In the genomic region with DNA sequence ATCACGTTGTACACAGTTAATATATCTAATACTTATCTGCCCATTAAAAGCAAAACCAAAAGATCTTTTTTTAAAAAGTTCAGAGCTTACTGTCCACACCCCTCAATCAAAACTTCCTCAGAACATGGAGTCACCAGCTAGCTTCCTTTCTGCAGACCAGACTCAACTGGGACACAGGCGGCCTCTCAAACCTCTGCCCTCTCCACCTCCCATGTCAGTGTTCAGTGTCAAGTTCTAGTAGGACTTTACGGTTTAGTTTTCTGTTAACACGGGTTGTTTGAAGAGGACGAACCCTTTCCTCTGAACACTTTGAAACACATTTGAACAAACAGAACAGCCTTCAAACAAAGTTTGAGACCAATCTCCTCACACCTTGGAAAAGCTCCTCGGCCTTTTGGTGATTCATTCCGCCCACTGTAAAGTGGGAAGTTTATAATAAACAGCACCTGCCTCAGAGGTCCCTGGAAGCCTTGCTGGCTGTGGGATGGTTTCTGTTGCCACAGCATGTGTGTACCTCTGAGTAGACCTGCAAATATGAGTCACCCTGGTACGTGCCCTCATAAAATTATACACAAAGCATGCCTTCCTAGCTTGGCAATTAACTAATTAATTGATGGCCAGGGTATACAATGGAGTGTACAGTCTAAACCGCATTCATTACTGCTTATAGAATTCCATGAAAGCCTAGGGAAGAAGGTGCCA, we compare ENCODE assay signal across 1 cellular context.
A peak's percentile ranks its signal among the peaks of the same experiment; 100 is the strongest.
TF ChIP-seq lines count a peak whose summit lies in the region.

No MANE protein-coding gene starts in this region.

TF ChIP-seq in HEK293, 187 proteins besides CTCF, POLR2A, EP300 and RAD21 (continued from another document and continues in another):
- no peak for TF ChIP-seq ZNF26 (tag by site-specific recombination; IDR thresholded peaks at IDR 0.05)
- TF ChIP-seq, protein P1, sequence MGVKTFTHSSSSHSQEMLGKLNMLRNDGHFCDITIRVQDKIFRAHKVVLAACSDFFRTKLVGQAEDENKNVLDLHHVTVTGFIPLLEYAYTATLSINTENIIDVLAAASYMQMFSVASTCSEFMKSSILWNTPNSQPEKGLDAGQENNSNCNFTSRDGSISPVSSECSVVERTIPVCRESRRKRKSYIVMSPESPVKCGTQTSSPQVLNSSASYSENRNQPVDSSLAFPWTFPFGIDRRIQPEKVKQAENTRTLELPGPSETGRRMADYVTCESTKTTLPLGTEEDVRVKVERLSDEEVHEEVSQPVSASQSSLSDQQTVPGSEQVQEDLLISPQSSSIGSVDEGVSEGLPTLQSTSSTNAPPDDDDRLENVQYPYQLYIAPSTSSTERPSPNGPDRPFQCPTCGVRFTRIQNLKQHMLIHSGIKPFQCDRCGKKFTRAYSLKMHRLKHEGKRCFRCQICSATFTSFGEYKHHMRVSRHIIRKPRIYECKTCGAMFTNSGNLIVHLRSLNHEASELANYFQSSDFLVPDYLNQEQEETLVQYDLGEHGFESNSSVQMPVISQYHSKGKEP (tag by site-specific recombination; IDR thresholded peaks at IDR 0.05), result peak; percentile 95
- no peak for TF ChIP-seq ZNF433 (tag by site-specific recombination; IDR thresholded peaks at IDR 0.05; ENCODE audit: low read depth)
- TF ChIP-seq ZNF121 (tag by site-specific recombination; IDR thresholded peaks at IDR 0.05), result no peak
- no peak for TF ChIP-seq RBAK (tag by site-specific recombination; IDR thresholded peaks at IDR 0.05)
- no peak for TF ChIP-seq ZNF138 (tag by site-specific recombination; IDR thresholded peaks at IDR 0.05; ENCODE audit: borderline replicate concordance)
- TF ChIP-seq ZNF350 (tag by site-specific recombination; IDR thresholded peaks at IDR 0.05), result no peak
- TF ChIP-seq, protein P2, sequence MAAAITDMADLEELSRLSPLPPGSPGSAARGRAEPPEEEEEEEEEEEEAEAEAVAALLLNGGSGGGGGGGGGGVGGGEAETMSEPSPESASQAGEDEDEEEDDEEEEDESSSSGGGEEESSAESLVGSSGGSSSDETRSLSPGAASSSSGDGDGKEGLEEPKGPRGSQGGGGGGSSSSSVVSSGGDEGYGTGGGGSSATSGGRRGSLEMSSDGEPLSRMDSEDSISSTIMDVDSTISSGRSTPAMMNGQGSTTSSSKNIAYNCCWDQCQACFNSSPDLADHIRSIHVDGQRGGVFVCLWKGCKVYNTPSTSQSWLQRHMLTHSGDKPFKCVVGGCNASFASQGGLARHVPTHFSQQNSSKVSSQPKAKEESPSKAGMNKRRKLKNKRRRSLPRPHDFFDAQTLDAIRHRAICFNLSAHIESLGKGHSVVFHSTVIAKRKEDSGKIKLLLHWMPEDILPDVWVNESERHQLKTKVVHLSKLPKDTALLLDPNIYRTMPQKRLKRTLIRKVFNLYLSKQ (tag by site-specific recombination; IDR thresholded peaks at IDR 0.05; ENCODE audit: borderline replicate concordance), result no peak
- no peak for TF ChIP-seq TCF7L2 (IDR thresholded peaks at IDR 0.05; ENCODE audit: borderline replicate concordance, low read depth, low read length)
- TF ChIP-seq ZNF202 (tag by site-specific recombination; IDR thresholded peaks at IDR 0.05; ENCODE audit: borderline replicate concordance), result no peak
- TF ChIP-seq ZNF585B (tag by site-specific recombination; IDR thresholded peaks at IDR 0.05), result no peak
- no peak for TF ChIP-seq ZNF707 (tag by site-specific recombination; IDR thresholded peaks at IDR 0.05)
- TF ChIP-seq GLI4 (tag by site-specific recombination; IDR thresholded peaks at IDR 0.05), result no peak
- peak; percentile 100 for TF ChIP-seq SP7 (tag by site-specific recombination; IDR thresholded peaks at IDR 0.05)
- peak; percentile 98 for TF ChIP-seq WT1 (tag by site-specific recombination; IDR thresholded peaks at IDR 0.05)
- TF ChIP-seq ZNF624 (tag by site-specific recombination; IDR thresholded peaks at IDR 0.05), result no peak
- no peak for TF ChIP-seq ZNF791 (tag by site-specific recombination; IDR thresholded peaks at IDR 0.05)
- peak; percentile 99 for TF ChIP-seq ZNF24 (tag by site-specific recombination; IDR thresholded peaks at IDR 0.05)
- no peak for TF ChIP-seq ZNF280C (tag by site-specific recombination; IDR thresholded peaks at IDR 0.05)
- TF ChIP-seq PATZ1 (tag by site-specific recombination; IDR thresholded peaks at IDR 0.05), result peak; percentile 84
- TF ChIP-seq, protein P3, sequence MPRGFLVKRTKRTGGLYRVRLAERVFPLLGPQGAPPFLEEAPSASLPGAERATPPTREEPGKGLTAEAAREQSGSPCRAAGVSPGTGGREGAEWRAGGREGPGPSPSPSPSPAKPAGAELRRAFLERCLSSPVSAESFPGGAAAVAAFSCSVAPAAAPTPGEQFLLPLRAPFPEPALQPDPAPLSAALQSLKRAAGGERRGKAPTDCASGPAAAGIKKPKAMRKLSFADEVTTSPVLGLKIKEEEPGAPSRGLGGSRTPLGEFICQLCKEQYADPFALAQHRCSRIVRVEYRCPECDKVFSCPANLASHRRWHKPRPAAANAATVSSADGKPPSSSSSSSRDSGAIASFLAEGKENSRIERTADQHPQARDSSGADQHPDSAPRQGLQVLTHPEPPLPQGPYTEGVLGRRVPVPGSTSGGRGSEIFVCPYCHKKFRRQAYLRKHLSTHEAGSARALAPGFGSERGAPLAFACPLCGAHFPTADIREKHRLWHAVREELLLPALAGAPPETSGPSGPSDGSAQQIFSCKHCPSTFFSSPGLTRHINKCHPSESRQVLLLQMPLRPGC (tag by site-specific recombination; IDR thresholded peaks at IDR 0.05), result peak; percentile 100
- no peak for TF ChIP-seq ZNF174 (tag by site-specific recombination; IDR thresholded peaks at IDR 0.05)
- TF ChIP-seq, protein P4, sequence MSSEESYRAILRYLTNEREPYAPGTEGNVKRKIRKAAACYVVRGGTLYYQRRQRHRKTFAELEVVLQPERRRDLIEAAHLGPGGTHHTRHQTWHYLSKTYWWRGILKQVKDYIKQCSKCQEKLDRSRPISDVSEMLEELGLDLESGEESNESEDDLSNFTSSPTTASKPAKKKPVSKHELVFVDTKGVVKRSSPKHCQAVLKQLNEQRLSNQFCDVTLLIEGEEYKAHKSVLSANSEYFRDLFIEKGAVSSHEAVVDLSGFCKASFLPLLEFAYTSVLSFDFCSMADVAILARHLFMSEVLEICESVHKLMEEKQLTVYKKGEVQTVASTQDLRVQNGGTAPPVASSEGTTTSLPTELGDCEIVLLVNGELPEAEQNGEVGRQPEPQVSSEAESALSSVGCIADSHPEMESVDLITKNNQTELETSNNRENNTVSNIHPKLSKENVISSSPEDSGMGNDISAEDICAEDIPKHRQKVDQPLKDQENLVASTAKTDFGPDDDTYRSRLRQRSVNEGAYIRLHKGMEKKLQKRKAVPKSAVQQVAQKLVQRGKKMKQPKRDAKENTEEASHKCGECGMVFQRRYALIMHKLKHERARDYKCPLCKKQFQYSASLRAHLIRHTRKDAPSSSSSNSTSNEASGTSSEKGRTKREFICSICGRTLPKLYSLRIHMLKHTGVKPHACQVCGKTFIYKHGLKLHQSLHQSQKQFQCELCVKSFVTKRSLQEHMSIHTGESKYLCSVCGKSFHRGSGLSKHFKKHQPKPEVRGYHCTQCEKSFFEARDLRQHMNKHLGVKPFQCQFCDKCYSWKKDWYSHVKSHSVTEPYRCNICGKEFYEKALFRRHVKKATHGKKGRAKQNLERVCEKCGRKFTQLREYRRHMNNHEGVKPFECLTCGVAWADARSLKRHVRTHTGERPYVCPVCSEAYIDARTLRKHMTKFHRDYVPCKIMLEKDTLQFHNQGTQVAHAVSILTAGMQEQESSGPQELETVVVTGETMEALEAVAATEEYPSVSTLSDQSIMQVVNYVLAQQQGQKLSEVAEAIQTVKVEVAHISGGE (tag by site-specific recombination; conservative IDR thresholded peaks at IDR 0.05; ENCODE audit: low read depth), result no peak
- no peak; the same call in 1 of the 2 replicates for TF ChIP-seq ZBTB8A (tag by site-specific recombination; IDR thresholded peaks at IDR 0.05)
- TF ChIP-seq ZNF530 (tag by site-specific recombination; IDR thresholded peaks at IDR 0.05; ENCODE audit: low read depth), result no peak
- TF ChIP-seq ZNF701 (tag by site-specific recombination; IDR thresholded peaks at IDR 0.05), result no peak
- TF ChIP-seq HOXA7 (CRISPR knock-in tag; IDR thresholded peaks at IDR 0.05; ENCODE audit: borderline replicate concordance), result no peak
- TF ChIP-seq, protein P5, sequence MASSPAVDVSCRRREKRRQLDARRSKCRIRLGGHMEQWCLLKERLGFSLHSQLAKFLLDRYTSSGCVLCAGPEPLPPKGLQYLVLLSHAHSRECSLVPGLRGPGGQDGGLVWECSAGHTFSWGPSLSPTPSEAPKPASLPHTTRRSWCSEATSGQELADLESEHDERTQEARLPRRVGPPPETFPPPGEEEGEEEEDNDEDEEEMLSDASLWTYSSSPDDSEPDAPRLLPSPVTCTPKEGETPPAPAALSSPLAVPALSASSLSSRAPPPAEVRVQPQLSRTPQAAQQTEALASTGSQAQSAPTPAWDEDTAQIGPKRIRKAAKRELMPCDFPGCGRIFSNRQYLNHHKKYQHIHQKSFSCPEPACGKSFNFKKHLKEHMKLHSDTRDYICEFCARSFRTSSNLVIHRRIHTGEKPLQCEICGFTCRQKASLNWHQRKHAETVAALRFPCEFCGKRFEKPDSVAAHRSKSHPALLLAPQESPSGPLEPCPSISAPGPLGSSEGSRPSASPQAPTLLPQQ (tag by site-specific recombination; IDR thresholded peaks at IDR 0.05), result peak; percentile 68
- TF ChIP-seq OSR2 (tag by site-specific recombination; IDR thresholded peaks at IDR 0.05), result peak; percentile 99
- no peak for TF ChIP-seq ZNF37A (tag by site-specific recombination; IDR thresholded peaks at IDR 0.05)
- peak; percentile 82 for TF ChIP-seq KLF10 (tag by site-specific recombination; IDR thresholded peaks at IDR 0.05)
- TF ChIP-seq KLF7 (tag by site-specific recombination; IDR thresholded peaks at IDR 0.05; ENCODE audit: borderline replicate concordance), result no peak
- TF ChIP-seq ZNF473 (tag by site-specific recombination; IDR thresholded peaks at IDR 0.05), result no peak
- TF ChIP-seq, protein P6, sequence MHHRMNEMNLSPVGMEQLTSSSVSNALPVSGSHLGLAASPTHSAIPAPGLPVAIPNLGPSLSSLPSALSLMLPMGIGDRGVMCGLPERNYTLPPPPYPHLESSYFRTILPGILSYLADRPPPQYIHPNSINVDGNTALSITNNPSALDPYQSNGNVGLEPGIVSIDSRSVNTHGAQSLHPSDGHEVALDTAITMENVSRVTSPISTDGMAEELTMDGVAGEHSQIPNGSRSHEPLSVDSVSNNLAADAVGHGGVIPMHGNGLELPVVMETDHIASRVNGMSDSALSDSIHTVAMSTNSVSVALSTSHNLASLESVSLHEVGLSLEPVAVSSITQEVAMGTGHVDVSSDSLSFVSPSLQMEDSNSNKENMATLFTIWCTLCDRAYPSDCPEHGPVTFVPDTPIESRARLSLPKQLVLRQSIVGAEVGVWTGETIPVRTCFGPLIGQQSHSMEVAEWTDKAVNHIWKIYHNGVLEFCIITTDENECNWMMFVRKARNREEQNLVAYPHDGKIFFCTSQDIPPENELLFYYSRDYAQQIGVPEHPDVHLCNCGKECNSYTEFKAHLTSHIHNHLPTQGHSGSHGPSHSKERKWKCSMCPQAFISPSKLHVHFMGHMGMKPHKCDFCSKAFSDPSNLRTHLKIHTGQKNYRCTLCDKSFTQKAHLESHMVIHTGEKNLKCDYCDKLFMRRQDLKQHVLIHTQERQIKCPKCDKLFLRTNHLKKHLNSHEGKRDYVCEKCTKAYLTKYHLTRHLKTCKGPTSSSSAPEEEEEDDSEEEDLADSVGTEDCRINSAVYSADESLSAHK (tag by site-specific recombination; IDR thresholded peaks at IDR 0.05), result peak; percentile 84
- TF ChIP-seq ZEB2 (tag by site-specific recombination; IDR thresholded peaks at IDR 0.05), result peak; percentile 71
- no peak for TF ChIP-seq ZNF223 (tag by site-specific recombination; IDR thresholded peaks at IDR 0.05)
- TF ChIP-seq ZNF529 (tag by site-specific recombination; IDR thresholded peaks at IDR 0.05; ENCODE audit: insufficient replicate concordance), result no peak
- TF ChIP-seq ZNF266 (tag by site-specific recombination; IDR thresholded peaks at IDR 0.05; ENCODE audit: low read depth), result no peak
- no peak for TF ChIP-seq ZNF404 (tag by site-specific recombination; IDR thresholded peaks at IDR 0.05)
- no peak for TF ChIP-seq ZNF548 (tag by site-specific recombination; IDR thresholded peaks at IDR 0.05)
- TF ChIP-seq ZNF157 (tag by site-specific recombination; IDR thresholded peaks at IDR 0.05), result no peak
- TF ChIP-seq ZNF211 (tag by site-specific recombination; IDR thresholded peaks at IDR 0.05; ENCODE audit: low read depth), result no peak
- TF ChIP-seq ZNF561 (tag by site-specific recombination; IDR thresholded peaks at IDR 0.05; ENCODE audit: borderline replicate concordance), result no peak
